1 cellular context compared by ENCODE assay signal in genomic region chr7:20219446-20220292, GRCh38.
A peak's percentile ranks its signal among the peaks of the same experiment; 100 is the strongest.
TF ChIP-seq lines count a peak whose summit lies in the region.

No MANE protein-coding gene starts in this region.

TF ChIP-seq in HepG2, 621 proteins besides CTCF, POLR2A, EP300 and RAD21 (continued from another document and continues in another):
- TF ChIP-seq REST (IDR thresholded peaks at IDR 0.05; ENCODE audit: borderline replicate concordance in 1 of 2, low read depth in 1 of 2, low read length in 2 of 2) (peak in 1 of 2 experiments; percentile 63; a peak in 1 of 4 replicates), RFX1 (IDR thresholded peaks at IDR 0.05) (no peak), ZNF205 (CRISPR knock-in tag; IDR thresholded peaks at IDR 0.05) (peak; percentile 54), RAD51 (IDR thresholded peaks at IDR 0.05; ENCODE audit: borderline replicate concordance) (no peak), CSRNP2 (CRISPR knock-in tag; conservative IDR thresholded peaks at IDR 0.05; ENCODE audit: low read depth) (no peak), ATAD3A (CRISPR knock-in tag; IDR thresholded peaks at IDR 0.05) (no peak), ZNF780A (CRISPR knock-in tag; IDR thresholded peaks at IDR 0.05) (no peak), RXRB (CRISPR knock-in tag; IDR thresholded peaks at IDR 0.05; ENCODE audit: borderline replicate concordance) (peak; percentile 86; the same call in 1 of the 2 replicates), TSC22D2 (CRISPR knock-in tag; IDR thresholded peaks at IDR 0.05; ENCODE audit: borderline replicate concordance) (0 out of 2 replicates have a peak, but pooled peaks have one; percentile 13), RORA (CRISPR knock-in tag; IDR thresholded peaks at IDR 0.05) (0 out of 2 replicates have a peak, but pooled peaks have one; percentile 81), SKI (IDR thresholded peaks at IDR 0.05; ENCODE audit: partially characterized antibody) (no peak), LCORL (IDR thresholded peaks at IDR 0.05) (no peak), LCORL (CRISPR knock-in tag; IDR thresholded peaks at IDR 0.05) (peak; percentile 94), ARID3A (IDR thresholded peaks at IDR 0.05; ENCODE audit: low read depth, low read length) (no peak), PHB2 (IDR thresholded peaks at IDR 0.05; ENCODE audit: partially characterized antibody) (no peak), MEF2D (CRISPR knock-in tag; IDR thresholded peaks at IDR 0.05) (no peak), BRCA1 (CRISPR knock-in tag; IDR thresholded peaks at IDR 0.05) (peak; percentile 51; the same call in 1 of the 2 replicates), ZBTB38 (CRISPR knock-in tag; IDR thresholded peaks at IDR 0.05) (peak; percentile 55; the same call in 1 of the 2 replicates), ZNF318 (CRISPR knock-in tag; IDR thresholded peaks at IDR 0.05) (no peak), ZBTB7B (CRISPR knock-in tag; IDR thresholded peaks at IDR 0.05) (peak; percentile 95), ZNF441 (CRISPR knock-in tag; IDR thresholded peaks at IDR 0.05; ENCODE audit: borderline replicate concordance) (peak; percentile 82; the same call in 1 of the 2 replicates), ZBTB7A (CRISPR knock-in tag; IDR thresholded peaks at IDR 0.05) (peak; percentile 89), RARG (CRISPR knock-in tag; IDR thresholded peaks at IDR 0.05; ENCODE audit: low read depth) (no peak), ZKSCAN8 (CRISPR knock-in tag; IDR thresholded peaks at IDR 0.05; ENCODE audit: borderline replicate concordance) (peak; percentile 67), HMGXB4 (CRISPR knock-in tag; IDR thresholded peaks at IDR 0.05; ENCODE audit: borderline replicate concordance in 1 of 2, low read depth in 1 of 2) (peak; percentile 38 to 63; a peak in 2 of 4 replicates), NR2F2 (IDR thresholded peaks at IDR 0.05; ENCODE audit: borderline replicate concordance, low read depth) (no peak; the same call in 1 of the 2 replicates), GMEB2 (CRISPR knock-in tag; IDR thresholded peaks at IDR 0.05; ENCODE audit: low read depth) (no peak), ZNF556 (CRISPR knock-in tag; IDR thresholded peaks at IDR 0.05; ENCODE audit: borderline replicate concordance) (peak; percentile 66; the same call in 1 of the 2 replicates), U2AF2 (IDR thresholded peaks at IDR 0.05; ENCODE audit: low read depth, low read length) (no peak), ZNF382 (CRISPR knock-in tag; IDR thresholded peaks at IDR 0.05; ENCODE audit: borderline replicate concordance) (no peak), ELK4 (CRISPR knock-in tag; IDR thresholded peaks at IDR 0.05; ENCODE audit: borderline replicate concordance) (no peak), ZNF781 (CRISPR knock-in tag; IDR thresholded peaks at IDR 0.05; ENCODE audit: borderline replicate concordance, not compliant biosample characterization) (no peak), REXO4 (CRISPR knock-in tag; IDR thresholded peaks at IDR 0.05; ENCODE audit: borderline replicate concordance) (no peak), HMG20B (CRISPR knock-in tag; conservative IDR thresholded peaks at IDR 0.05) (peak; percentile 77; the same call in 1 of the 2 replicates), KDM3A (CRISPR knock-in tag; IDR thresholded peaks at IDR 0.05; ENCODE audit: low read depth) (peak; percentile 23; the same call in 1 of the 2 replicates), ZNF589 (CRISPR knock-in tag; conservative IDR thresholded peaks at IDR 0.05) (no peak), ZNF24 (IDR thresholded peaks at IDR 0.05) (no peak), ZNF260 (CRISPR knock-in tag; IDR thresholded peaks at IDR 0.05; ENCODE audit: borderline replicate concordance, low read depth) (no peak)
- TF ChIP-seq, protein P1, sequence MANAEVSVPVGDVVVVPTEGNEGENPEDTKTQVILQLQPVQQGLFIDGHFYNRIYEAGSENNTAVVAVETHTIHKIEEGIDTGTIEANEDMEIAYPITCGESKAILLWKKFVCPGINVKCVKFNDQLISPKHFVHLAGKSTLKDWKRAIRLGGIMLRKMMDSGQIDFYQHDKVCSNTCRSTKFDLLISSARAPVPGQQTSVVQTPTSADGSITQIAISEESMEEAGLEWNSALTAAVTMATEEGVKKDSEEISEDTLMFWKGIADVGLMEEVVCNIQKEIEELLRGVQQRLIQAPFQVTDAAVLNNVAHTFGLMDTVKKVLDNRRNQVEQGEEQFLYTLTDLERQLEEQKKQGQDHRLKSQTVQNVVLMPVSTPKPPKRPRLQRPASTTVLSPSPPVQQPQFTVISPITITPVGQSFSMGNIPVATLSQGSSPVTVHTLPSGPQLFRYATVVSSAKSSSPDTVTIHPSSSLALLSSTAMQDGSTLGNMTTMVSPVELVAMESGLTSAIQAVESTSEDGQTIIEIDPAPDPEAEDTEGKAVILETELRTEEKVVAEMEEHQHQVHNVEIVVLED (CRISPR knock-in tag; IDR thresholded peaks at IDR 0.05; ENCODE audit: borderline replicate concordance), result peak; percentile 60; the same call in 1 of the 2 replicates
